Comparison of ENCODE assay signal across 9 cellular contexts in the genomic region with DNA sequence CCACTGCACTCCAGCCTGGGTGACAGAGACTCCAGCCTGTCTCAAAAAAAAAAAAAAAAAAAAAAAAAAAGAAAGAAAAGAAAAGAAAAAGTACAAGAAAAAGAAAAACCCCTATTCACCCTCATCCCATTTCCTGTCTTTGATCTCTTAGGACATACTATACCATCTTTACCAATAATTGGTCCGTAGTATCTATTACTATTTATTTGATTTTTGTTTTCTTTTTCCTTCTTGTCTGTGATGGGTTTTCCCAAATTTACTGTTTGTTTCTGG. TPM values are rescaled to one million over a fixed set of nuclear protein-coding genes. Genes with fewer than 3 reads are reported as not detected.
DNase-seq lines count a peak whose midpoint lies in the region; ATAC-seq, FAIRE-seq and TF ChIP-seq lines count a peak whose summit lies in the region.
"Had no signal": no experiment of that assay in that cellular context is flagged by ENCODE, and none has a peak within 500 bp of the region (broad histone marks: within the 10 kb centered on the region; RNA-seq: fewer than 3 reads in every experiment).

No MANE protein-coding gene starts in this region.

- no peak for ATAC-seq in left ventricle myocardium superior

- H3K4me2 ChIP-seq in mesenchymal stem cell (ENCODE audit: low read length, poor library complexity, severe bottlenecking) = no peak overlapping the region

- H3K27ac ChIP-seq in right atrium auricular region (peak overlapping the region; percentile 87 to 90), mesenchymal stem cell (ENCODE audit: low read length, poor library complexity, severe bottlenecking) (no peak overlapping the region), vagina (peak overlapping the region; percentile 84)

- DNase-seq in right atrium auricular region (ENCODE audit: low spot score) (no peak), left ventricle myocardium superior (no peak), mesenchymal stem cell (no peak), vagina (ENCODE audit: extremely low spot score in 2 of 2) (no peak), kidney tubule cell (ENCODE audit: low spot score) (no peak), RCC 7860 (ENCODE audit: low spot score) (no peak), ACHN (no peak)
- DNase-seq in activated T-helper 2 cell treated with anti-CD3 and anti-CD28 coated beads, Interferon-gamma antibody, Interleukin-2, Interleukin-4, amounts not matched to agents 10 μg/mL and 5 μg/mL and 100 μg/mL, durations not matched to agents 14 hours and 24 hours and 36 hours (ENCODE audit: low spot score) = no peak

- no peak overlapping the region for H2BK120ac ChIP-seq in mesenchymal stem cell (ENCODE audit: low read depth, low read length)

- intact Hi-C loops in left ventricle myocardium superior (cut with micrococcal nuclease) = no loop called here
- intact Hi-C loops in activated T-helper 2 cell treated with anti-CD3 and anti-CD28 coated beads, Interferon-gamma antibody, Interleukin-2, Interleukin-4, amounts not matched to agents 10 μg/mL and 5 μg/mL and 100 μg/mL, durations not matched to agents 14 hours and 24 hours and 36 hours (cut with micrococcal nuclease) = no loop called here
- intact Hi-C loops in vagina (cut with DNase I) = no loop called here

- no peak overlapping the region for H3K4ac ChIP-seq in mesenchymal stem cell (ENCODE audit: low read depth in 1 of 2, low read length in 2 of 2)

- no peaks in the 10 kb centered on the region for H3K79me1 ChIP-seq in mesenchymal stem cell (replicated peaks; ENCODE audit: low read length, poor library complexity, severe bottlenecking)

- H3K27me3 ChIP-seq in right atrium auricular region = no peaks in the 10 kb centered on the region
- no peaks in the 10 kb centered on the region for H3K27me3 ChIP-seq in mesenchymal stem cell (ENCODE audit: control insufficient read depth in 1 of 2, insufficient read depth in 1 of 2, low read length in 2 of 2)
- no peaks in the 10 kb centered on the region for H3K27me3 ChIP-seq in vagina

- no peak overlapping the region for H4K91ac ChIP-seq in mesenchymal stem cell (ENCODE audit: low read length)

- no peak overlapping the region for H3K18ac ChIP-seq in mesenchymal stem cell (ENCODE audit: low read depth in 1 of 2, low read length in 2 of 2)

- H4K8ac ChIP-seq in mesenchymal stem cell (ENCODE audit: low read length) = no peak overlapping the region

- TF ChIP-seq POLR2A in vagina (IDR thresholded peaks at IDR 0.05) = no peak

- H3K27ac Mint-ChIP-seq in activated T-helper 2 cell treated with anti-CD3 and anti-CD28 coated beads, Interferon-gamma antibody, Interleukin-2, Interleukin-4, amounts not matched to agents 10 μg/mL and 5 μg/mL and 100 μg/mL, durations not matched to agents 14 hours and 24 hours and 36 hours = peak overlapping the region; percentile 92

- no peak overlapping the region for H2AK5ac ChIP-seq in mesenchymal stem cell (ENCODE audit: low read length, severe bottlenecking)

- H2BK15ac ChIP-seq in mesenchymal stem cell (ENCODE audit: low read depth, poor library complexity, severe bottlenecking) = no peak overlapping the region

- H2AFZ ChIP-seq in mesenchymal stem cell (ENCODE audit: low read depth, low read length) = no peak overlapping the region

- no peaks in the 10 kb centered on the region for H3K36me3 Mint-ChIP-seq in activated T-helper 2 cell treated with anti-CD3 and anti-CD28 coated beads, Interferon-gamma antibody, Interleukin-2, Interleukin-4, amounts not matched to agents 10 μg/mL and 5 μg/mL and 100 μg/mL, durations not matched to agents 14 hours and 24 hours and 36 hours (ENCODE audit: low read depth)

- no peak overlapping the region for H2BK5ac ChIP-seq in mesenchymal stem cell (ENCODE audit: low read depth, low read length, poor library complexity, severe bottlenecking)

- H3K36me3 ChIP-seq in right atrium auricular region (no peaks in the 10 kb centered on the region), mesenchymal stem cell (ENCODE audit: control insufficient read depth in 1 of 2, insufficient read depth in 2 of 2, low read depth in 1 of 2, low read length in 2 of 2) (no peaks in the 10 kb centered on the region), vagina (no peaks in the 10 kb centered on the region)

- FAIRE-seq in RCC 7860 (lab: Jason Lieb, UNC) = no peak
- FAIRE-seq: urothelium cell line had no signal

- H3K9me3 ChIP-seq in right atrium auricular region = no peaks in the 10 kb centered on the region
- no peaks in the 10 kb centered on the region for H3K9me3 ChIP-seq in mesenchymal stem cell (ENCODE audit: control insufficient read depth, low read length)
- no peaks in the 10 kb centered on the region for H3K9me3 ChIP-seq in vagina

- peak overlapping the region; percentile 62 for H3K4me3 Mint-ChIP-seq in activated T-helper 2 cell treated with anti-CD3 and anti-CD28 coated beads, Interferon-gamma antibody, Interleukin-2, Interleukin-4, amounts not matched to agents 10 μg/mL and 5 μg/mL and 100 μg/mL, durations not matched to agents 14 hours and 24 hours and 36 hours (ENCODE audit: low read depth)

- in situ Hi-C loops in ACHN (cut with HindIII; ENCODE audit: low pct_ligation_motif_present, low pct_unique_long_range_greater_than_20kb, low sequenced_read_pairs) = no loop called here

- H2BK12ac ChIP-seq in mesenchymal stem cell (ENCODE audit: low read length in 2 of 2) = no peak overlapping the region

- H3K4me1 Mint-ChIP-seq in activated T-helper 2 cell treated with anti-CD3 and anti-CD28 coated beads, Interferon-gamma antibody, Interleukin-2, Interleukin-4, amounts not matched to agents 10 μg/mL and 5 μg/mL and 100 μg/mL, durations not matched to agents 14 hours and 24 hours and 36 hours (ENCODE audit: low read depth) = peaks cover 38% of the 10 kb centered on the region

- H3K4me1 ChIP-seq in right atrium auricular region (peaks cover 0 to 41% of the 10 kb centered on the region in 2 donors), mesenchymal stem cell (ENCODE audit: control insufficient read depth, insufficient read depth, low read depth, low read length) (peaks cover 5% of the 10 kb centered on the region), vagina (peaks cover 22% of the 10 kb centered on the region)

- peak overlapping the region in 1 of 2 donors; percentile 74 for H3K4me3 ChIP-seq in right atrium auricular region
- peak overlapping the region in 1 of 2 experiments; percentile 80 for H3K4me3 ChIP-seq in mesenchymal stem cell (ENCODE audit: insufficient read depth in 1 of 2, low read depth in 1 of 2, low read length in 2 of 2)
- H3K4me3 ChIP-seq in vagina = peak overlapping the region in 1 of 2 donors; percentile 61

- TF ChIP-seq CTCF in right atrium auricular region (IDR thresholded peaks at IDR 0.05) (no peak), vagina (IDR thresholded peaks at IDR 0.05) (no peak)

- no peak overlapping the region for H3K23ac ChIP-seq in mesenchymal stem cell (ENCODE audit: low read length in 2 of 2)

- H3K9ac ChIP-seq in mesenchymal stem cell (ENCODE audit: low read length) = peak overlapping the region; percentile 89

- WGBS in mesenchymal stem cell = no CpG with 5 or more reads among the region's 1 CpG

- peaks cover 2% of the 10 kb centered on the region for H3K27me3 Mint-ChIP-seq in activated T-helper 2 cell treated with anti-CD3 and anti-CD28 coated beads, Interferon-gamma antibody, Interleukin-2, Interleukin-4, amounts not matched to agents 10 μg/mL and 5 μg/mL and 100 μg/mL, durations not matched to agents 14 hours and 24 hours and 36 hours (ENCODE audit: low read depth)

- H3K9me3 Mint-ChIP-seq in activated T-helper 2 cell treated with anti-CD3 and anti-CD28 coated beads, Interferon-gamma antibody, Interleukin-2, Interleukin-4, amounts not matched to agents 10 μg/mL and 5 μg/mL and 100 μg/mL, durations not matched to agents 14 hours and 24 hours and 36 hours = no peaks in the 10 kb centered on the region

- H3K14ac ChIP-seq in mesenchymal stem cell (ENCODE audit: low read length in 2 of 2) = no peak overlapping the region

RNA-seq across cellular contexts. Expression of a gene that starts 41.6 kb away (rescaled TPM):
- total RNA-seq in right atrium auricular region (10 to 100 TPM; 32.3 to 48.9 TPM), left ventricle myocardium superior (35.1 TPM), vagina (69.5 TPM)
- total RNA-seq in activated T-helper 2 cell treated with anti-CD3 and anti-CD28 coated beads, Interferon-gamma antibody, Interleukin-2, Interleukin-4, amounts not matched to agents 10 μg/mL and 5 μg/mL and 100 μg/mL, durations not matched to agents 14 hours and 24 hours and 36 hours = 155 and 159 TPM in 2 replicates
- 239 TPM for polyA plus RNA-seq in mesenchymal stem cell (2013, experiment 1 of 2)
- polyA plus RNA-seq in mesenchymal stem cell (2013, experiment 2 of 2) = 246 TPM
